5 cellular contexts compared by ENCODE assay signal in the genomic region with DNA sequence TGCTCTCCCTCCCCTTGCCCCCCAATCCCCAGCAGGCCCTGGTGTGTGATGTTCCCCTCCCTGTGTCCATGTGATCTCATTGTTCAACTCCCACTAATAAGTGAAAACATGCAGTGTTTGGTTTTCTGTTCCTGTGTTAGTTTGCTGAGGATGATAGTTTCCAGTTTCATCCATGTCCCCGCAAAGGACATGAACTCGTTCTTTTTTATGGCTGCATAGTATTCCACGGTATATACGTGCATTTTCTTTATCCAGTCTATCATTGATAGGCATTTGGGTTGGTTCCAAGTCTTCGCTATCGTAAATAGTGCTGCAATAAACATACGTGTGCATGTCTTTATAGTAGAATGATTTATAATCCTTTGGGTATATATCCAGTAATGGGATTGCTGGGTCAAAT. TPM values are rescaled to one million over a fixed set of nuclear protein-coding genes. Genes with fewer than 3 reads are reported as not detected.
A peak's percentile ranks its signal among the peaks of the same experiment; 100 is the strongest.
DNase-seq lines count a peak whose midpoint lies in the region; ATAC-seq, FAIRE-seq and TF ChIP-seq lines count a peak whose summit lies in the region.
"Not testable (repeated sequence)": the region's sequence is repeated elsewhere in the genome, so short reads cannot be mapped to it uniquely, and the experiment has no call there.

No MANE protein-coding gene starts in this region.

- TF ChIP-seq EP300 in K562 (IDR thresholded peaks at IDR 0.05; ENCODE audit: low read length) = not testable (repeated sequence)

- not testable (repeated sequence) for H3K4me3 ChIP-seq in HEK293 (ENCODE audit: low read depth, low read length); astrocyte (ENCODE audit: insufficient read depth, low read depth, low read length); K562

- not testable (repeated sequence) for H3K27me3 ChIP-seq in astrocyte (ENCODE audit: insufficient read depth, low read length); K562 (ENCODE audit: control insufficient read depth in 2 of 2, insufficient read depth in 2 of 2, low read length in 2 of 2)

- not testable (repeated sequence) for H3K4me1 Mint-ChIP-seq in activated naive CD4-positive, alpha-beta T cell treated with anti-CD3 and anti-CD28 coated beads, Interleukin-2, amount 10 ng/mL, durations not matched to agents 7 days and 5 days; endothelial cell (ENCODE audit: unreplicated experiment)
- H3K4me1 Mint-ChIP-seq in astrocyte (ENCODE audit: low read depth, unreplicated experiment) = peaks cover 25% of the 10 kb centered on the region

- H3K4me3 Mint-ChIP-seq in activated naive CD4-positive, alpha-beta T cell treated with anti-CD3 and anti-CD28 coated beads, Interleukin-2, amount 10 ng/mL, durations not matched to agents 7 days and 5 days = not testable (repeated sequence)
- H3K4me3 Mint-ChIP-seq in astrocyte (ENCODE audit: unreplicated experiment) = peak overlapping the region; percentile 34
- peak overlapping the region; percentile 47 for H3K4me3 Mint-ChIP-seq in endothelial cell (ENCODE audit: unreplicated experiment)

- H3K79me2 ChIP-seq in astrocyte (ENCODE audit: insufficient read depth, low read length) = peaks cover 84% of the 10 kb centered on the region
- H3K79me2 ChIP-seq in K562 (ENCODE audit: control insufficient read depth, insufficient read depth, low read length) = peaks cover 86% of the 10 kb centered on the region

- H3K36me3 Mint-ChIP-seq in activated naive CD4-positive, alpha-beta T cell treated with anti-CD3 and anti-CD28 coated beads, Interleukin-2, amount 10 ng/mL, durations not matched to agents 7 days and 5 days = peaks cover 47% of the 10 kb centered on the region
- H3K36me3 Mint-ChIP-seq in astrocyte (ENCODE audit: low read depth, unreplicated experiment) = peaks cover 24% of the 10 kb centered on the region
- peaks cover 35% of the 10 kb centered on the region for H3K36me3 Mint-ChIP-seq in endothelial cell (ENCODE audit: low read depth, unreplicated experiment)

- not testable (repeated sequence) for H2AFZ ChIP-seq in astrocyte (ENCODE audit: low read depth, low read length); K562 (ENCODE audit: low read depth, low read length)

- H3K36me3 ChIP-seq in HEK293 (ENCODE audit: control insufficient read depth in 2 of 2, insufficient read depth in 1 of 2, low read length in 2 of 2) (peaks cover 8 to 20% of the 10 kb centered on the region in 2 experiments; a peak in 2 of 3 replicates), K562 (ENCODE audit: control insufficient read depth, insufficient read depth, low read length) (peaks cover 56% of the 10 kb centered on the region; the same call in 2 of the 3 replicates)
- H3K36me3 ChIP-seq in astrocyte (ENCODE audit: insufficient read depth, low read length) = not testable (repeated sequence)

- WGBS in K562 (ENCODE audit: insufficient coverage, low coverage, missing lambda C conversion rate) = 90% methylated on average over 7 of the region's 7 CpGs

- not testable (repeated sequence) for FAIRE-seq in astrocyte (lab: Jason Lieb, UNC); K562 (lab: Jason Lieb, UNC)

- H3K9ac ChIP-seq in astrocyte (ENCODE audit: low read length); K562 (ENCODE audit: insufficient read depth in 1 of 2, low read depth in 2 of 2, low read length in 2 of 2): not testable (repeated sequence)

- not testable (repeated sequence) for H3K27me3 Mint-ChIP-seq in activated naive CD4-positive, alpha-beta T cell treated with anti-CD3 and anti-CD28 coated beads, Interleukin-2, amount 10 ng/mL, durations not matched to agents 7 days and 5 days; astrocyte (ENCODE audit: low read depth, unreplicated experiment); endothelial cell (ENCODE audit: unreplicated experiment)

- CTCF ChIA-PET in HEK293 (lab: Yijun Ruan, JAX) = interaction anchor here (0.8 kb wide), 1 partner anchor 11 kb away, joined by 3 read pairs; no protein-coding TSS in a partner anchor
- CTCF ChIA-PET in activated naive CD4-positive, alpha-beta T cell treated with anti-CD3 and anti-CD28 coated beads, Interleukin-2, amount 10 ng/mL, durations not matched to agents 7 days and 5 days (lab: Charles Lee); K562 (lab: Yijun Ruan, JAX; ENCODE audit: low intra/inter-chr PET ratio): not testable (repeated sequence)

- not testable (repeated sequence) for TF ChIP-seq CTCF in HEK293 (tag by site-specific recombination; IDR thresholded peaks at IDR 0.05); astrocyte (IDR thresholded peaks at IDR 0.05; ENCODE audit: insufficient read depth, low read depth, low read length); K562 (IDR thresholded peaks at IDR 0.05 in 2 of 3, conservative IDR thresholded peaks at IDR 0.05 in 1 of 3; ENCODE audit: insufficient read depth in 2 of 3, low read depth in 1 of 3, low read length in 3 of 3); endothelial cell (IDR thresholded peaks at IDR 0.05; ENCODE audit: unreplicated experiment)

- not testable (repeated sequence) for H3K4me2 ChIP-seq in astrocyte (ENCODE audit: low read length); K562 (ENCODE audit: insufficient read depth, low read length)

- DNase-seq in activated naive CD4-positive, alpha-beta T cell treated with anti-CD3 and anti-CD28 coated beads, Interleukin-2, amount 10 ng/mL, durations not matched to agents 7 days and 5 days; astrocyte (ENCODE audit: low read depth); K562 (ENCODE audit: extremely low read depth in 1 of 4, low spot score in 3 of 4); endothelial cell (ENCODE audit: low spot score): not testable (repeated sequence)

- peaks cover 85% of the 10 kb centered on the region for H4K20me1 ChIP-seq in astrocyte (ENCODE audit: insufficient read depth, low read length)
- not testable (repeated sequence) for H4K20me1 ChIP-seq in K562 (replicated peaks; ENCODE audit: control insufficient read depth, insufficient read depth, low read length)

- not testable (repeated sequence) for TF ChIP-seq POLR2A in K562 (conservative IDR thresholded peaks at IDR 0.05)

- BruUV-seq in K562 (replicated peaks; lab: Mats Ljungman, UMichigan) = not testable (repeated sequence)

- H3K9me3 Mint-ChIP-seq in activated naive CD4-positive, alpha-beta T cell treated with anti-CD3 and anti-CD28 coated beads, Interleukin-2, amount 10 ng/mL, durations not matched to agents 7 days and 5 days = peaks cover 20% of the 10 kb centered on the region
- H3K9me3 Mint-ChIP-seq in astrocyte (ENCODE audit: unreplicated experiment) = peaks cover 12% of the 10 kb centered on the region
- not testable (repeated sequence) for H3K9me3 Mint-ChIP-seq in endothelial cell (ENCODE audit: unreplicated experiment)

- not testable (repeated sequence) for H3K4me1 ChIP-seq in HEK293 (ENCODE audit: control insufficient read depth, insufficient read depth, low read length); astrocyte (ENCODE audit: insufficient read depth, low read length); K562 (replicated peaks in 1 of 2; ENCODE audit: control insufficient read depth in 2 of 2, insufficient read depth in 2 of 2, low read length in 2 of 2)

- POLR2A ChIA-PET in HEK293 (lab: Yijun Ruan, JAX); K562 (lab: Yijun Ruan, JAX): not testable (repeated sequence)

- peak overlapping the region; percentile 7 for H3K27ac Mint-ChIP-seq in activated naive CD4-positive, alpha-beta T cell treated with anti-CD3 and anti-CD28 coated beads, Interleukin-2, amount 10 ng/mL, durations not matched to agents 7 days and 5 days
- H3K27ac Mint-ChIP-seq in astrocyte (ENCODE audit: unreplicated experiment); endothelial cell (ENCODE audit: unreplicated experiment): not testable (repeated sequence)

- ATAC-seq in K562 = not testable (repeated sequence)

- TF ChIP-seq RAD21 in K562 (CRISPR knock-in tag; conservative IDR thresholded peaks at IDR 0.05 in 1 of 2, IDR thresholded peaks at IDR 0.05 in 1 of 2) = not testable (repeated sequence)

- not testable (repeated sequence) for H3K9me3 ChIP-seq in HEK293 (ENCODE audit: control insufficient read depth, insufficient read depth, low read depth, low read length); astrocyte (ENCODE audit: insufficient read depth, low read depth, low read length)
- peaks cover 12% of the 10 kb centered on the region for H3K9me3 ChIP-seq in K562 (replicated peaks; ENCODE audit: control insufficient read depth, insufficient read depth, low read depth, low read length)

- H3K27ac ChIP-seq in HEK293 (ENCODE audit: extremely low read depth, low read depth, low read length); astrocyte (ENCODE audit: low read depth, low read length); K562 (ENCODE audit: extremely low read depth, low read depth, low read length): not testable (repeated sequence)

- in situ Hi-C loops in K562 (cut with MboI) = not testable (repeated sequence)

- intact Hi-C loops in K562 (cut with micrococcal nuclease) = not testable (repeated sequence)

- H3K9me1 ChIP-seq in K562 (ENCODE audit: control insufficient read depth, insufficient read depth, low read length) = not testable (repeated sequence)

RNA-seq across cellular contexts. Expression of gene SNX3, which starts 15.7 kb away (rescaled TPM):
- total RNA-seq in astrocyte (154 and 165 TPM in 2 replicates), K562 (2014; rRNA removed) (129 and 158 TPM in 2 replicates), K562 (2014; rRNA removed; fragmentation: Illumina TruSeq; extraction: Trizol) (159 and 172 TPM in 2 replicates), K562 (2015; rRNA removed; fragmentation: Illumina TruSeq; extraction: Trizol) (161 and 182 TPM in 2 replicates), K562 (2021) (122 and 131 TPM in 2 replicates), endothelial cell (ENCODE audit: unreplicated experiment) (264 TPM)
- total RNA-seq in K562 (2011; cell fraction: chromatin; rRNA removed; ENCODE audit: low replicate concordance) = 14.6 and 24.3 TPM in 2 replicates
- 12.3 and 12.6 TPM in 2 replicates for total RNA-seq in K562 (2011; cell fraction: nucleolus; rRNA removed)
- total RNA-seq in K562 (2011; cell fraction: nucleoplasm; rRNA removed) = 40.9 and 74.8 TPM in 2 replicates
- polyA plus RNA-seq in K562 (2011; rRNA removed) (306 and 410 TPM in 2 replicates), K562 (2014; fragmentation: Illumina TruSeq; extraction: Trizol) (208 and 261 TPM in 2 replicates), K562 (2014; fragmentation: Nextera tagmentation; extraction: Ambion mirVana) (10 to 100 TPM; 48.9 to 68.3 TPM), K562 (2014; rRNA removed) (162 and 197 TPM in 2 replicates)
- polyA plus RNA-seq in K562 (2011; cell fraction: cytosol; rRNA removed) = 114 and 326 TPM in 2 replicates
- polyA plus RNA-seq in K562 (2011; cell fraction: nucleus; rRNA removed) = 34.4 and 73.8 TPM in 2 replicates
- polyA plus RNA-seq in K562 (2012) = 163 and 213 TPM in 2 replicates
- 151 TPM in 2 replicates for polyA minus RNA-seq in K562 (2011; rRNA and poly(A)+ RNA removed)
- 31.3 and 55.2 TPM in 2 replicates for polyA minus RNA-seq in K562 (2011; cell fraction: cytosol; rRNA and poly(A)+ RNA removed)
- polyA minus RNA-seq in K562 (2011; cell fraction: nucleus; rRNA and poly(A)+ RNA removed) = 8.2 and 17.7 TPM in 2 replicates

RNA-seq across cellular contexts. Expression of gene AFG1L, which starts 49.8 kb away (rescaled TPM):
- total RNA-seq in astrocyte = 6.4 and 7.9 TPM in 2 replicates
- 21.2 and 29.8 TPM in 2 replicates for total RNA-seq in K562 (2011; cell fraction: chromatin; rRNA removed; ENCODE audit: low replicate concordance)
- total RNA-seq in K562 (2011; cell fraction: nucleolus; rRNA removed) = 12.4 and 14.3 TPM in 2 replicates
- 11.4 and 14.0 TPM in 2 replicates for total RNA-seq in K562 (2011; cell fraction: nucleoplasm; rRNA removed)
- total RNA-seq in K562 (2014; rRNA removed) = 2.2 and 4.2 TPM in 2 replicates
- total RNA-seq in K562 (2014; rRNA removed; fragmentation: Illumina TruSeq; extraction: Trizol) = 10.5 and 12.9 TPM in 2 replicates
- 14.0 and 15.5 TPM in 2 replicates for total RNA-seq in K562 (2015; rRNA removed; fragmentation: Illumina TruSeq; extraction: Trizol)
- total RNA-seq in K562 (2021) = 12.3 and 17.5 TPM in 2 replicates
- 6.7 and 8.1 TPM in 2 replicates for polyA plus RNA-seq in K562 (2011; rRNA removed)
- 1.0 and 2.3 TPM in 2 replicates for polyA plus RNA-seq in K562 (2011; cell fraction: cytosol; rRNA removed)
- polyA plus RNA-seq in K562 (2011; cell fraction: nucleus; rRNA removed) = 4.3 and 4.6 TPM in 2 replicates
- polyA plus RNA-seq in K562 (2012) = 6.7 and 9.6 TPM in 2 replicates
- 5.8 and 5.9 TPM in 2 replicates for polyA plus RNA-seq in K562 (2014; fragmentation: Illumina TruSeq; extraction: Trizol)
- 1 to 10 TPM; 2.6 to 3.8 TPM for polyA plus RNA-seq in K562 (2014; fragmentation: Nextera tagmentation; extraction: Ambion mirVana)
- polyA plus RNA-seq in K562 (2014; rRNA removed) = 5.2 and 5.5 TPM in 2 replicates
- polyA minus RNA-seq in K562 (2011; rRNA and poly(A)+ RNA removed) = 10.0 TPM in 2 replicates
- 9.6 and 11.6 TPM in 2 replicates for polyA minus RNA-seq in K562 (2011; cell fraction: cytosol; rRNA and poly(A)+ RNA removed)
- polyA minus RNA-seq in K562 (2011; cell fraction: nucleus; rRNA and poly(A)+ RNA removed) = 12.1 and 16.1 TPM in 2 replicates
- total RNA-seq in endothelial cell (ENCODE audit: unreplicated experiment) = 5.7 TPM
